In genomic region chr10:97705006-97705670, GRCh38 we compare ENCODE assay signal across 30 cellular contexts.
"Had no signal": no experiment of that assay in that cellular context is flagged by ENCODE, and none has a peak within 500 bp of the region (broad histone marks: within the 10 kb centered on the region; RNA-seq: fewer than 3 reads in every experiment).

No MANE protein-coding gene starts in this region.

- H3K27ac ChIP-seq: ascending aorta, cardiac muscle cell, SJSA1 had no signal

- H3K9me3 ChIP-seq: ascending aorta, SJSA1, SK-N-SH had no signal

- H3K36me3 ChIP-seq: ascending aorta, cardiac muscle cell, SJSA1 had no signal

- ATAC-seq: activated CD4-positive, alpha-beta T cell treated with anti-CD3 and anti-CD28 coated beads for 36 hours; activated CD4-positive, CD25-positive, alpha-beta regulatory T cell treated with anti-CD3 and anti-CD28 coated beads, Interleukin-2, amount 50 U/mL, for 24 hours; activated CD8-positive, alpha-beta memory T cell treated with anti-CD3 and anti-CD28 coated beads, Interleukin-2, amount 10 ng/mL, durations not matched to agents 7 days and 5 days; WTC11 had no signal

- FAIRE-seq: TTC549 had no signal

- H3K27me3 ChIP-seq: ascending aorta, cardiac muscle cell, SJSA1 had no signal

- H3K4me3 ChIP-seq: ascending aorta, cardiac muscle cell, SJSA1 had no signal

- H3K4me2 ChIP-seq: SK-N-SH had no signal

- DNase-seq: activated CD4-positive, alpha-beta memory T cell treated with anti-CD3 and anti-CD28 coated beads, Interleukin-2, amount 10 ng/mL, durations not matched to agents 7 days and 5 days; activated CD4-positive, alpha-beta T cell treated with anti-CD3 and anti-CD28 coated beads for 36 hours; activated CD4-positive, alpha-beta T cell treated with anti-CD3 and anti-CD28 coated beads, Interleukin-2, amount 50 U/mL, for 1 hour; activated CD8-positive, alpha-beta memory T cell treated with anti-CD3 and anti-CD28 coated beads for 24 hours; activated CD8-positive, alpha-beta memory T cell treated with anti-CD3 and anti-CD28 coated beads, Interleukin-2, amount 10 ng/mL, durations not matched to agents 7 days and 5 days; activated CD8-positive, alpha-beta memory T cell treated with anti-CD3 and anti-CD28 coated beads, Interleukin-2, amount 50 U/mL, for 48 hours; activated effector memory CD4-positive, alpha-beta T cell treated with Interleukin-2 at 50 U/mL for 16 hours; activated naive CD4-positive, alpha-beta T cell treated with anti-CD3 and anti-CD28 coated beads, Interleukin-2, amount 50 U/mL, for 16 hours; activated naive CD8-positive, alpha-beta T cell treated with anti-CD3 and anti-CD28 coated beads, Interleukin-2, amount 10 ng/mL, durations not matched to agents 7 days and 5 days; activated T-cell treated with anti-CD3 and anti-CD28 coated beads, Interleukin-2, amount 50 U/mL, for 48 hours; amygdala; NCI-H1092 treated with DMSO at 0.1 percent for 48 hours; NCI-H1417; NCI-H146; NCI-H187; NCI-H2029 treated with DMSO at 0.1 percent for 48 hours; NCI-H2107; NCI-H2171; NCI-H510A; NCI-H526; NCI-H748 treated with DMSO at 0.1 percent for 48 hours; NK-92 treated with Interleukin-12 subunit alpha and Interleukin-12 subunit beta, amount 100 ng/mL, for 24 hours; SHP77; SK-N-SH had no signal

- H3K9ac ChIP-seq: SK-N-SH had no signal
